25 cellular contexts compared by ENCODE assay signal in genomic region chr2:28511871-28512606, GRCh38. TPM values are rescaled to one million over a fixed set of nuclear protein-coding genes. Genes with fewer than 3 reads are reported as not detected.
DNase-seq lines count a peak whose midpoint lies in the region; ATAC-seq, FAIRE-seq and TF ChIP-seq lines count a peak whose summit lies in the region.
"Had no signal": no experiment of that assay in that cellular context is flagged by ENCODE, and none has a peak within 500 bp of the region (broad histone marks: within the 10 kb centered on the region; RNA-seq: fewer than 3 reads in every experiment).

No MANE protein-coding gene starts in this region.

- peaks cover 12% of the 10 kb centered on the region for H3K9me3 Mint-ChIP-seq in memory B cell

- TF ChIP-seq CTCF in HepG2 (CRISPR knock-in tag; IDR thresholded peaks at IDR 0.05) (no peak), right lobe of liver (IDR thresholded peaks at IDR 0.05) (no peak), thyroid gland (IDR thresholded peaks at IDR 0.05) (no peak)

- no TSS peak for BruUV-seq in HepG2 (replicated peaks; lab: Mats Ljungman, UMichigan)

- H3K27me3 Mint-ChIP-seq in memory B cell, result peaks cover 13% of the 10 kb centered on the region

- POLR2A ChIA-PET in HepG2 (lab: Yijun Ruan, JAX), result no interaction called here

- no peaks in the 10 kb centered on the region for H3K79me2 ChIP-seq in HepG2 (ENCODE audit: insufficient read depth, low read length)

- in situ Hi-C loops in HepG2 (cut with HindIII; ENCODE audit: extremely low pct_ligation_motif_present, low pct_unique_long_range_greater_than_20kb), result no loop called here

- no peaks in the 10 kb centered on the region for H3K4me1 Mint-ChIP-seq in memory B cell
- H3K4me1 Mint-ChIP-seq: B cell had no signal

- intact Hi-C loops in HepG2 (cut with micrococcal nuclease; ENCODE audit: unreplicated experiment), result no loop called here
- intact Hi-C loops in right lobe of liver (cut with DNase I), result no loop called here
- intact Hi-C loops in thyroid gland (cut with DNase I), result no loop called here

- FAIRE-seq in HepG2 (lab: Jason Lieb, UNC) (no peak), H54 (lab: Jason Lieb, UNC) (no peak)
- FAIRE-seq: A549, GM12878, GM12892, GM18507 had no signal

- no peak overlapping the region for H3K4me3 Mint-ChIP-seq in memory B cell
- H3K4me3 Mint-ChIP-seq: B cell; CD4-positive, alpha-beta memory T cell; CD4-positive, CD25-positive, alpha-beta regulatory T cell; CD8-positive, alpha-beta memory T cell had no signal

- H3K4me1 ChIP-seq in HepG2 (ENCODE audit: insufficient read depth, low read length) (no peaks in the 10 kb centered on the region), right lobe of liver (no peaks in the 10 kb centered on the region), thyroid gland (peaks cover 35 to 37% of the 10 kb centered on the region in 2 donors)

- TF ChIP-seq EP300 in HepG2 (IDR thresholded peaks at IDR 0.05; ENCODE audit: low read depth in 2 of 2, low read length in 2 of 2) (no peak), HepG2 (CRISPR knock-in tag; IDR thresholded peaks at IDR 0.05; ENCODE audit: borderline replicate concordance) (no peak)

- no peak overlapping the region for H3K9ac ChIP-seq in HepG2 (ENCODE audit: insufficient read depth, low read depth, low read length)
- H3K9ac ChIP-seq: BLaER1 treated with 17β-estradiol and CSF1 and Interleukin-3, amounts not matched to agents 10 nM and 100 nM had no signal

- H3K4me2 ChIP-seq in HepG2 (ENCODE audit: low read depth, low read length), result no peak overlapping the region
- H3K4me2 ChIP-seq: A549; BLaER1 treated with 17β-estradiol and CSF1 and Interleukin-3, amounts not matched to agents 10 nM and 100 nM had no signal

- no peak for TF ChIP-seq RAD21 in HepG2 (CRISPR knock-in tag; IDR thresholded peaks at IDR 0.05)

- DNase-seq in HepG2 (ENCODE audit: low spot score) (no peak), right lobe of liver (no peak), memory B cell (ENCODE audit: low spot score in 2 of 2) (no peak), thyroid gland (no peak), H54 (ENCODE audit: insufficient read length, low spot score) (no peak), NCI-H146 (lab: John Stamatoyannopoulos, UW) (no peak)
- DNase-seq: AML-193; CD4-positive, alpha-beta memory T cell; CD4-positive, CD25-positive, alpha-beta regulatory T cell; CD8-positive, alpha-beta memory T cell; COR-L47; DMS 273 treated with DMSO at 0.1 percent for 48 hours; DMS153; DMS79; DND-41; EL; GDM1 had no signal

- ATAC-seq in HepG2, result no peak
- ATAC-seq in right lobe of liver, result no peak
- ATAC-seq in memory B cell (ENCODE audit: low read depth), result no peak
- ATAC-seq: A549, GM12878 had no signal

- H3K36me3 Mint-ChIP-seq in memory B cell, result peaks cover 4% of the 10 kb centered on the region

- H3K27ac Mint-ChIP-seq in memory B cell, result peak overlapping the region; percentile 61
- H3K27ac Mint-ChIP-seq: B cell; CD4-positive, alpha-beta memory T cell; CD8-positive, alpha-beta memory T cell had no signal

- H3K27ac ChIP-seq in HepG2 (ENCODE audit: extremely low read length, insufficient read depth, low read length), result no peak overlapping the region
- H3K27ac ChIP-seq in right lobe of liver, result no peak overlapping the region
- H3K27ac ChIP-seq in thyroid gland, result peak overlapping the region; percentile 10 to 31 (median 11)
- H3K27ac ChIP-seq: 22Rv1; A549; BLaER1 treated with 17β-estradiol and CSF1 and Interleukin-3, amounts not matched to agents 10 nM and 100 nM; C4-2B had no signal

- no peak overlapping the region for H2AFZ ChIP-seq in HepG2 (ENCODE audit: low read length)

- WGBS in HepG2 (ENCODE audit: low lambda C conversion rate), result 0% methylated on average over 2 of the region's 2 CpGs
- WGBS in right lobe of liver (ENCODE audit: insufficient coverage, low coverage, low lambda C conversion rate, missing lambda C conversion rate), result 40% methylated on average over 1 of the region's 2 CpGs
- WGBS in thyroid gland, 2 donors, result 73 to 81% methylated on average over 2 of the region's 2 CpGs

- TF ChIP-seq POLR2A in HepG2 (IDR thresholded peaks at IDR 0.05; ENCODE audit: insufficient read depth in 1 of 2, low read depth in 2 of 2, low read length in 2 of 2) (no peak), right lobe of liver (IDR thresholded peaks at IDR 0.05) (no peak), thyroid gland (IDR thresholded peaks at IDR 0.05) (no peak), H54 (IDR thresholded peaks at IDR 0.05; ENCODE audit: low read depth, low read length) (no peak)

- H3K4me3 ChIP-seq in HepG2 (replicated peaks in 1 of 3; ENCODE audit: insufficient read depth in 1 of 3, low read depth in 2 of 3, low read length in 3 of 3) (no peak overlapping the region), right lobe of liver (no peak overlapping the region), thyroid gland (replicated peaks in 1 of 3) (no peak overlapping the region)
- H3K4me3 ChIP-seq: A549; BLaER1 treated with 17β-estradiol and CSF1 and Interleukin-3, amounts not matched to agents 10 nM and 100 nM; GM12878 had no signal

- H3K27me3 ChIP-seq in HepG2 (ENCODE audit: control insufficient read depth in 1 of 2, insufficient read depth in 2 of 2, low read length in 2 of 2) (peaks cover 0 to 18% of the 10 kb centered on the region in 2 experiments; a peak in 2 of 5 replicates), right lobe of liver (no peaks in the 10 kb centered on the region), thyroid gland (no peaks in the 10 kb centered on the region)
- H3K27me3 ChIP-seq: BLaER1 treated with 17β-estradiol and CSF1 and Interleukin-3, amounts not matched to agents 10 nM and 100 nM had no signal

- H3K9me3 ChIP-seq in HepG2 (ENCODE audit: low read length), result no peaks in the 10 kb centered on the region
- H3K9me3 ChIP-seq in right lobe of liver, result no peaks in the 10 kb centered on the region
- H3K9me3 ChIP-seq in thyroid gland, result no peaks in the 10 kb centered on the region

- H3K36me3 ChIP-seq in HepG2 (replicated peaks in 1 of 2; ENCODE audit: control insufficient read depth in 1 of 2, insufficient read depth in 2 of 2, low read length in 2 of 2) (no peaks in the 10 kb centered on the region), right lobe of liver (no peaks in the 10 kb centered on the region), thyroid gland (no peaks in the 10 kb centered on the region)
- H3K36me3 ChIP-seq: BLaER1 treated with 17β-estradiol and CSF1 and Interleukin-3, amounts not matched to agents 10 nM and 100 nM had no signal

- CTCF ChIA-PET in HepG2 (lab: Yijun Ruan, JAX; ENCODE audit: low intra/inter-chr PET ratio, low total read pairs), result no interaction called here

- no peaks in the 10 kb centered on the region for H4K20me1 ChIP-seq in HepG2 (ENCODE audit: insufficient read depth, low read length)
- H4K20me1 ChIP-seq: BLaER1 treated with 17β-estradiol and CSF1 and Interleukin-3, amounts not matched to agents 10 nM and 100 nM had no signal

TF ChIP-seq in HepG2, 621 proteins besides CTCF, POLR2A, EP300 and RAD21:
- TF ChIP-seq NFKB2 (CRISPR knock-in tag; IDR thresholded peaks at IDR 0.05; ENCODE audit: borderline replicate concordance) (no peak), KAT7 (CRISPR knock-in tag; IDR thresholded peaks at IDR 0.05; ENCODE audit: borderline replicate concordance) (no peak), ZNF709 (CRISPR knock-in tag; IDR thresholded peaks at IDR 0.05) (peak; percentile 80; the same call in 1 of the 2 replicates)
TF ChIP-seq in HepG2: peak in this region for 1.

RNA-seq across cellular contexts. Expression of gene PLB1, which starts 16.2 kb away (rescaled TPM):
- 0.17 and 0.20 TPM in 2 replicates for total RNA-seq in HepG2 (2016; rRNA removed; fragmentation: Illumina TruSeq; extraction: Trizol)
- total RNA-seq in HepG2 (2016; cell fraction: cytosol; rRNA removed; fragmentation: Illumina TruSeq; extraction: Trizol; ENCODE audit: low read depth), result 0.09 and 0.20 TPM in 2 replicates
- total RNA-seq in HepG2 (2016; cell fraction: insoluble cytoplasmic fraction; rRNA removed; fragmentation: Illumina TruSeq; extraction: Trizol), result 0.12 and 0.41 TPM in 2 replicates
- 0.25 and 0.31 TPM in 2 replicates for total RNA-seq in HepG2 (2016; cell fraction: membrane; rRNA removed; fragmentation: Illumina TruSeq; extraction: Trizol)
- 0.31 and 0.50 TPM in 2 replicates for total RNA-seq in HepG2 (2016; cell fraction: nucleus; rRNA removed; fragmentation: Illumina TruSeq; extraction: Trizol)
- polyA plus RNA-seq in HepG2 (2011; rRNA removed), result 0.99 and 1.8 TPM in 2 replicates
- 0.29 and 0.58 TPM in 2 replicates for polyA plus RNA-seq in HepG2 (2011; cell fraction: cytosol; rRNA removed)
- 4.4 and 5.8 TPM in 2 replicates for polyA plus RNA-seq in HepG2 (2011; cell fraction: nucleus; rRNA removed)
- polyA plus RNA-seq in HepG2 (2012), result 0.13 and 0.15 TPM in 2 replicates
- 0.06 and 0.43 TPM in 2 replicates for polyA plus RNA-seq in HepG2 (2016; cell fraction: cytosol; fragmentation: Illumina TruSeq; extraction: Trizol; ENCODE audit: low read depth)
- 0.14 and 0.59 TPM in 2 replicates for polyA plus RNA-seq in HepG2 (2016; cell fraction: insoluble cytoplasmic fraction; fragmentation: Illumina TruSeq; extraction: Trizol; ENCODE audit: low read depth)
- polyA plus RNA-seq in HepG2 (2016; cell fraction: membrane; fragmentation: Illumina TruSeq; extraction: Trizol; ENCODE audit: low read depth), result 0.12 and 0.13 TPM in 2 replicates
- 0.21 and 0.93 TPM in 2 replicates for polyA plus RNA-seq in HepG2 (2016; cell fraction: nucleus; fragmentation: Illumina TruSeq; extraction: Trizol; ENCODE audit: insufficient read depth, low read depth)
- 0.70 and 6.0 TPM in 2 replicates for polyA minus RNA-seq in HepG2 (2011; rRNA and poly(A)+ RNA removed; ENCODE audit: low replicate concordance)
- polyA minus RNA-seq in HepG2 (2011; cell fraction: cytosol; rRNA and poly(A)+ RNA removed), result 0.20 and 0.88 TPM in 2 replicates
- 2.1 and 3.5 TPM in 2 replicates for polyA minus RNA-seq in HepG2 (2011; cell fraction: nucleus; rRNA and poly(A)+ RNA removed)
- 1 to 10 TPM in 3 of 6 experiments, under 1 TPM in 3; 0.66 to 1.9 (median 1.1) TPM for total RNA-seq in right lobe of liver
- total RNA-seq in thyroid gland, result 1 to 10 TPM; 1.2 to 3.3 (median 1.8) TPM

Comparison
In these comparisons a context has a peak if more than half of its experiments do, and no peak if none do; other contexts are left out.
1. H3K27ac ChIP-seq: peak in thyroid gland (3 of 3); none in HepG2 (single experiment) and right lobe of liver (0 of 3).